Comparison of ENCODE assay signal across 1 cellular context in the genomic region with DNA sequence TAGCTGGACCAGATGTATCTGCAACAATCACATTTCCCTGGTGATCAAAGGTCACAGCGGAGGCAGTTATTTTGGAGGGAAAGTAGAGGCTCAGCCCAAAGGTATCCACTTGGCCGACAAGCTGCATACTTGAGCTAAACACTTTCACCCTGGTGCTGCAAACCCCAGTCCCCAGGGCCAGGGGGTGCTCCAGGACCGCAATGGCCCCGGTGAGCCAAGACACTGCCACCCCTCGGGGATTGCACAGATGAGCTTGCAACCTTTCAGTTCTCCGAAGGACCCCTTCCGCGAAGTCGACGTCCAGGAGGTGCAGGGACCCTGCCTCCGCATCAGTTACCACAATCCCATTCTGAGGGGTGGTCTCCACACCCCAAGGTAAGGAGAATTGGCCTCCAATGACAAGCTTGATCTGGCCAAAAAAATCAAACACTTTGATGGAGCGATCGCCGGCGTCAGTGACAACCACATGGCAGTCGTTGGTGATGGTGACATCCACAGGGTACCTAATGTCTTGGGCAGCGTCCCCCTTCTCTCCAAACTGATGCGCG.
TF ChIP-seq lines count a peak whose summit lies in the region.

No MANE protein-coding gene starts in this region.

TF ChIP-seq in H1, 55 proteins besides CTCF, POLR2A, EP300 and RAD21:
- 0 out of 2 replicates have a peak, but pooled peaks have one; percentile 33 for TF ChIP-seq MAX (IDR thresholded peaks at IDR 0.05)
- no peak for TF ChIP-seq CBX5 (IDR thresholded peaks at IDR 0.05; ENCODE audit: low read depth, low read length)
